In the genomic region with DNA sequence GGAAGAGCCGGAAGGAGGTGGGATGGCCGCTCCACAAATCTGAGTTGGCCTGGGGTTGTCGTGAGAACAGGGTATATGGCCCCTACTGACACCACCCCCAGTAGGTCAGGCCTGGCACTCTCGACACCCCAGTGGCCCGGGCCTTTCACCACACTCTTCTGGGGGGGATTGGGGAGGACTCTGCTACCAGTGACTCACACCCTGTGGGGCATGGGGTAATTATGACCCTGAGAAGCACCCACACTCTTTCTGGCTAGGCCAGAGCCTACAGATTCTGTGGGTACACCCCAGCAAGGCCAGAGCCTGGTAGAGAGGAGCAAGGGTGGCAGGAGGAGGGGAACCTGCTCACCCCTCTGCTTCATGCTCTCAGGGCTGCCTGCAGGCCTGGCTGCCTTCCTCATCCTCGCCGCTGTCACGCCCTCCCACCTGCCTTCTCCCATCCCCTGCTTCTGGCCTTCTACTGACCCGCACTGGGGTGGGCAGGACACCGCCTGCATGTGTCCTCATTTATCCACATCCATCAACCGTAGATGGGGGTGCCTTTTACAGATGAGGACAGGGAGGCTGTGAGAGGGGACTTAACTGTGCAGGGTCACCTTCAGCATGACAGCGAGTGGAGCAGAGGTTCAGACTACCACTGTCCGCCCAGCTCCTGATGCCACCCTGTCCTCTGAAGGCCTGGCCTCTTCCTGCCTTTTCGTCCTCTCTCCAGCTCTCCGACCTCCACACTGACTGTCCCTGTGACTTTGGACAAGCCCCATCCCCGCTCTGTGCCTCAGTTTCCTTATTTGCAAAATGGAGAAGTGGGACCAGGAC, we compare ENCODE assay signal across 14 cellular contexts. TPM values are rescaled to one million over a fixed set of nuclear protein-coding genes. Genes with fewer than 3 reads are reported as not detected.
DNase-seq lines count a peak whose midpoint lies in the region; ATAC-seq, FAIRE-seq and TF ChIP-seq lines count a peak whose summit lies in the region.
"Had no signal": no experiment of that assay in that cellular context is flagged by ENCODE, and none has a peak within 500 bp of the region (broad histone marks: within the 10 kb centered on the region; RNA-seq: fewer than 3 reads in every experiment).

No MANE protein-coding gene starts in this region.

- H3K4me3 ChIP-seq in Loucy (ENCODE audit: low read length, poor library complexity, severe bottlenecking) (no peak overlapping the region), small intestine (ENCODE audit: low read depth in 1 of 2, low read length in 2 of 2) (no peak overlapping the region)
- H3K4me3 ChIP-seq: adrenal gland, left lung had no signal

- peak overlapping the region; percentile 66 to 89 for H3K27ac ChIP-seq in small intestine (ENCODE audit: low read depth in 1 of 2, low read length in 1 of 2)
- H3K27ac ChIP-seq: left lung had no signal

- H3F3A ChIP-seq in Loucy (ENCODE audit: low read depth), result no peaks in the 10 kb centered on the region

- H3K4me1 Mint-ChIP-seq in T-helper 1 cell treated with Interleukin-12 subunit alpha and Interleukin-12 subunit beta and Interleukin-4 antibody, amounts not matched to agents 30 μg/mL and 1 μg/mL, for 36 hours (ENCODE audit: low read depth), result peaks cover 91% of the 10 kb centered on the region
- H3K4me1 Mint-ChIP-seq in dendritic cell treated with granulocyte-macrophage colony-stimulating factor and Interleukin-4, amounts not matched to agents 40 ng/mL and 50 ng/mL, for 4 days (ENCODE audit: low read depth), result peaks cover 97% of the 10 kb centered on the region

- H3K9me2 ChIP-seq in Loucy (replicated peaks; ENCODE audit: low read depth, low read length), result no peaks in the 10 kb centered on the region

- H2AFZ ChIP-seq in Loucy (ENCODE audit: low read length), result no peak overlapping the region

- no peak for TF ChIP-seq CTCF in Loucy (conservative IDR thresholded peaks at IDR 0.05; ENCODE audit: low read length)

- H3K36me3 ChIP-seq in Loucy (ENCODE audit: insufficient read depth, low read length) (no peaks in the 10 kb centered on the region), small intestine (ENCODE audit: control insufficient read depth in 2 of 2, insufficient read depth in 2 of 2, low read length in 2 of 2) (no peaks in the 10 kb centered on the region)
- H3K36me3 ChIP-seq: adrenal gland, left lung had no signal

- H3K27me3 Mint-ChIP-seq in T-helper 1 cell treated with Interleukin-12 subunit alpha and Interleukin-12 subunit beta and Interleukin-4 antibody, amounts not matched to agents 30 μg/mL and 1 μg/mL, for 36 hours (ENCODE audit: low read depth), result no peaks in the 10 kb centered on the region
- peaks cover 5% of the 10 kb centered on the region for H3K27me3 Mint-ChIP-seq in dendritic cell treated with granulocyte-macrophage colony-stimulating factor and Interleukin-4, amounts not matched to agents 40 ng/mL and 50 ng/mL, for 4 days

- H3K27me3 ChIP-seq in Loucy (ENCODE audit: insufficient read depth, low read length, poor library complexity, severe bottlenecking), result no peaks in the 10 kb centered on the region
- H3K27me3 ChIP-seq in small intestine (ENCODE audit: control insufficient read depth in 2 of 2, insufficient read depth in 2 of 2, low read length in 2 of 2), result no peaks in the 10 kb centered on the region
- H3K27me3 ChIP-seq: adrenal gland, left lung had no signal

- H3K79me2 ChIP-seq in Loucy (ENCODE audit: insufficient read depth, low read length), result no peaks in the 10 kb centered on the region

- no peaks in the 10 kb centered on the region for H4K20me1 ChIP-seq in Loucy (ENCODE audit: insufficient read depth, low read length, poor library complexity, severe bottlenecking)

- DNase-seq in T-helper 1 cell (no peak), small intestine (no peak)
- DNase-seq: adrenal gland; left lung; NCI-H510A; SHP77; stimulated activated CD4-positive, alpha-beta T cell treated with anti-CD3 and anti-CD28 coated beads, Interleukin-2, amount 100 ng/mL, for 24 hours had no signal

- H3K9ac ChIP-seq in Loucy (ENCODE audit: low read depth, low read length, poor library complexity, severe bottlenecking), result peak overlapping the region; percentile 65

- H3K36me3 Mint-ChIP-seq in T-helper 1 cell treated with Interleukin-12 subunit alpha and Interleukin-12 subunit beta and Interleukin-4 antibody, amounts not matched to agents 30 μg/mL and 1 μg/mL, for 36 hours (ENCODE audit: low read depth), result peaks cover 33% of the 10 kb centered on the region
- no peaks in the 10 kb centered on the region for H3K36me3 Mint-ChIP-seq in dendritic cell treated with granulocyte-macrophage colony-stimulating factor and Interleukin-4, amounts not matched to agents 40 ng/mL and 50 ng/mL, for 4 days (ENCODE audit: low read depth)

- 92 to 93% (median 92%) methylated on average over 16 of the region's 16 CpGs for WGBS in small intestine, 3 donors

- no peak for FAIRE-seq in small intestine (lab: Jason Lieb, UNC)
- FAIRE-seq: A204.1 had no signal

- intact Hi-C loops in dendritic cell treated with granulocyte-macrophage colony-stimulating factor and Interleukin-4, amounts not matched to agents 40 ng/mL and 50 ng/mL, for 4 days (cut with micrococcal nuclease), result no loop called here

- ATAC-seq in GM19463 (IDR thresholded peaks at IDR 0.05; ENCODE audit: unreplicated experiment), result no peak
- no peak for ATAC-seq in HG03196 (IDR thresholded peaks at IDR 0.05; ENCODE audit: unreplicated experiment)
- ATAC-seq in HG03025 (IDR thresholded peaks at IDR 0.05; ENCODE audit: low FRiP score, unreplicated experiment), result no peak
- ATAC-seq: left lung had no signal

- peak overlapping the region; percentile 98 for H3K27ac Mint-ChIP-seq in T-helper 1 cell treated with Interleukin-12 subunit alpha and Interleukin-12 subunit beta and Interleukin-4 antibody, amounts not matched to agents 30 μg/mL and 1 μg/mL, for 36 hours
- H3K27ac Mint-ChIP-seq in dendritic cell treated with granulocyte-macrophage colony-stimulating factor and Interleukin-4, amounts not matched to agents 40 ng/mL and 50 ng/mL, for 4 days, result peak overlapping the region; percentile 79

- H3K4me1 ChIP-seq in Loucy (ENCODE audit: insufficient read depth, low read length, poor library complexity, severe bottlenecking) (peaks cover 82% of the 10 kb centered on the region), small intestine (ENCODE audit: control insufficient read depth in 2 of 2, insufficient read depth in 1 of 2, low read depth in 1 of 2, low read length in 1 of 2) (peaks cover 0 to 3% of the 10 kb centered on the region in 2 donors)

- H3K9me3 Mint-ChIP-seq in T-helper 1 cell treated with Interleukin-12 subunit alpha and Interleukin-12 subunit beta and Interleukin-4 antibody, amounts not matched to agents 30 μg/mL and 1 μg/mL, for 36 hours, result no peaks in the 10 kb centered on the region
- H3K9me3 Mint-ChIP-seq in dendritic cell treated with granulocyte-macrophage colony-stimulating factor and Interleukin-4, amounts not matched to agents 40 ng/mL and 50 ng/mL, for 4 days, result no peaks in the 10 kb centered on the region

- H3K4me3 Mint-ChIP-seq in T-helper 1 cell treated with Interleukin-12 subunit alpha and Interleukin-12 subunit beta and Interleukin-4 antibody, amounts not matched to agents 30 μg/mL and 1 μg/mL, for 36 hours, result peak overlapping the region; percentile 49
- no peak overlapping the region for H3K4me3 Mint-ChIP-seq in dendritic cell treated with granulocyte-macrophage colony-stimulating factor and Interleukin-4, amounts not matched to agents 40 ng/mL and 50 ng/mL, for 4 days

- H3K9me3 ChIP-seq in Loucy (ENCODE audit: insufficient read depth, low read depth, low read length) (no peaks in the 10 kb centered on the region), small intestine (ENCODE audit: control insufficient read depth, low read depth) (no peaks in the 10 kb centered on the region)
- H3K9me3 ChIP-seq: adrenal gland, left lung had no signal

- H3K4me2 ChIP-seq in Loucy (ENCODE audit: low read depth, low read length, poor library complexity, severe bottlenecking), result peak overlapping the region; percentile 84

RNA-seq across cellular contexts. Expression of gene ASB2, which starts 18.4 kb away (rescaled TPM):
- polyA plus RNA-seq in small intestine, result 1 to 10 TPM; 1.3 to 5.6 (median 4.6) TPM

RNA-seq across cellular contexts. Expression of gene FAM181A, which starts 30.8 kb away (rescaled TPM):
- polyA plus RNA-seq in small intestine, result not detected
- polyA plus RNA-seq: adrenal gland had no signal

RNA-seq across cellular contexts. Expression of gene CCDC197, which starts 39.1 kb away (rescaled TPM):
- polyA plus RNA-seq in small intestine, result not detected
- polyA plus RNA-seq: adrenal gland had no signal
